Comparison of ENCODE assay signal across 20 cellular contexts in the genomic region with DNA sequence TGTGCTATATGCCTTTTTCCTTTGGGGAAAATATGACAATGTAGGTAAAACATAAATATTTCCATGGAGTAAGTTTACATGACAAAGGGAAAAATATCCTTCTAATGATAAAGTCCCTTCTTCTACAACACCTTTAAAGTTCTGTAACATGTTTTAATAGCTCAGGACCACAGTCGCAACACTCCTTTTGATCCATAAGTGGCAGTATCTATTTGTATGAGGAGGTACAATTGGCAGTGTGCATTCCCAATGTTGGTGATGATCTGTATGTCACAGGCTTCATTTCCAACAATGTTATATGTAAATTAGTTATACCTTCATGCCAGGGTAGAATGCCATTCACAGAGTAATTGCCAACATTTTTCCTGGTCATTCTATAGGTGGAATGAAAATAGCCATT.
"Had no signal": no experiment of that assay in that cellular context is flagged by ENCODE, and none has a peak within 500 bp of the region (broad histone marks: within the 10 kb centered on the region; RNA-seq: fewer than 3 reads in every experiment).

No MANE protein-coding gene starts in this region.

- H3K4me1 Mint-ChIP-seq: activated naive CD8-positive, alpha-beta T cell treated with anti-CD3 and anti-CD28 coated beads, Interleukin-2, amount 10 ng/mL, durations not matched to agents 7 days and 5 days; immature natural killer cell; memory B cell; stimulated activated memory B cell treated with anti-CD40 and anti-IgM and Interleukin-4, amounts not matched to agents 10 μg/mL and 1 μg/mL and 100 μg/mL, for 72 hours had no signal

- ATAC-seq: activated CD8-positive, alpha-beta T cell treated with anti-CD3 and anti-CD28 coated beads for 36 hours; body of pancreas; effector memory CD8-positive, alpha-beta T cell; left ventricle myocardium superior; stimulated activated memory B cell treated with anti-CD40 and anti-IgM and Interleukin-4, amounts not matched to agents 10 μg/mL and 1 μg/mL and 100 μg/mL, for 72 hours; WTC11 had no signal

- DNase-seq: activated CD4-positive, alpha-beta T cell treated with anti-CD3 and anti-CD28 coated beads for 48 hours; activated CD8-positive, alpha-beta T cell treated with anti-CD3 and anti-CD28 coated beads for 36 hours; activated naive CD4-positive, alpha-beta T cell treated with Interleukin-2 at 50 U/mL for 16 hours; activated naive CD8-positive, alpha-beta T cell treated with anti-CD3 and anti-CD28 coated beads, Interleukin-2, amount 10 ng/mL, durations not matched to agents 7 days and 5 days; activated T-cell treated with anti-CD3 and anti-CD28 coated beads, Interleukin-2, amount 50 U/mL, for 1 hour; body of pancreas; caudate nucleus; effector memory CD8-positive, alpha-beta T cell; immature natural killer cell; left ventricle myocardium superior; retina; spleen; stimulated activated CD4-positive, alpha-beta T cell treated with anti-CD3 and anti-CD28 coated beads, Interleukin-4, amount 100 ng/mL, for 4 hours; upper lobe of left lung had no signal

- H3K27ac Mint-ChIP-seq: activated CD8-positive, alpha-beta T cell treated with anti-CD3 and anti-CD28 coated beads for 36 hours; activated naive CD8-positive, alpha-beta T cell treated with anti-CD3 and anti-CD28 coated beads, Interleukin-2, amount 10 ng/mL, durations not matched to agents 7 days and 5 days; activated T-helper 2 cell treated with anti-CD3 and anti-CD28 coated beads, Interferon-gamma antibody, Interleukin-2, Interleukin-4, amounts not matched to agents 10 μg/mL and 5 μg/mL and 100 μg/mL, durations not matched to agents 14 hours and 24 hours and 36 hours; effector memory CD8-positive, alpha-beta T cell; immature natural killer cell; memory B cell; stimulated activated memory B cell treated with anti-CD40 and anti-IgM and Interleukin-4, amounts not matched to agents 10 μg/mL and 1 μg/mL and 100 μg/mL, for 72 hours; WTC11 had no signal

- H3K4me3 Mint-ChIP-seq: activated CD8-positive, alpha-beta T cell treated with anti-CD3 and anti-CD28 coated beads for 36 hours; activated naive CD8-positive, alpha-beta T cell treated with anti-CD3 and anti-CD28 coated beads, Interleukin-2, amount 10 ng/mL, durations not matched to agents 7 days and 5 days; effector memory CD8-positive, alpha-beta T cell; immature natural killer cell; memory B cell; neural crest cell; stimulated activated memory B cell treated with anti-CD40 and anti-IgM and Interleukin-4, amounts not matched to agents 10 μg/mL and 1 μg/mL and 100 μg/mL, for 72 hours; WTC11 had no signal

- H3K27me3 Mint-ChIP-seq: memory B cell; stimulated activated memory B cell treated with anti-CD40 and anti-IgM and Interleukin-4, amounts not matched to agents 10 μg/mL and 1 μg/mL and 100 μg/mL, for 72 hours had no signal

- H3K36me3 Mint-ChIP-seq: activated naive CD8-positive, alpha-beta T cell treated with anti-CD3 and anti-CD28 coated beads, Interleukin-2, amount 10 ng/mL, durations not matched to agents 7 days and 5 days; immature natural killer cell; memory B cell; stimulated activated memory B cell treated with anti-CD40 and anti-IgM and Interleukin-4, amounts not matched to agents 10 μg/mL and 1 μg/mL and 100 μg/mL, for 72 hours; WTC11 had no signal

- H3K27ac ChIP-seq: body of pancreas, spleen, thoracic aorta, upper lobe of left lung had no signal

- H3K9me3 Mint-ChIP-seq: activated CD8-positive, alpha-beta T cell treated with anti-CD3 and anti-CD28 coated beads for 36 hours; activated naive CD8-positive, alpha-beta T cell treated with anti-CD3 and anti-CD28 coated beads, Interleukin-2, amount 10 ng/mL, durations not matched to agents 7 days and 5 days; activated T-helper 2 cell treated with anti-CD3 and anti-CD28 coated beads, Interferon-gamma antibody, Interleukin-2, Interleukin-4, amounts not matched to agents 10 μg/mL and 5 μg/mL and 100 μg/mL, durations not matched to agents 14 hours and 24 hours and 36 hours; effector memory CD8-positive, alpha-beta T cell; memory B cell; neural crest cell; stimulated activated memory B cell treated with anti-CD40 and anti-IgM and Interleukin-4, amounts not matched to agents 10 μg/mL and 1 μg/mL and 100 μg/mL, for 72 hours; WTC11 had no signal
